ENCODE assay signal across 1 cellular context in the genomic region with DNA sequence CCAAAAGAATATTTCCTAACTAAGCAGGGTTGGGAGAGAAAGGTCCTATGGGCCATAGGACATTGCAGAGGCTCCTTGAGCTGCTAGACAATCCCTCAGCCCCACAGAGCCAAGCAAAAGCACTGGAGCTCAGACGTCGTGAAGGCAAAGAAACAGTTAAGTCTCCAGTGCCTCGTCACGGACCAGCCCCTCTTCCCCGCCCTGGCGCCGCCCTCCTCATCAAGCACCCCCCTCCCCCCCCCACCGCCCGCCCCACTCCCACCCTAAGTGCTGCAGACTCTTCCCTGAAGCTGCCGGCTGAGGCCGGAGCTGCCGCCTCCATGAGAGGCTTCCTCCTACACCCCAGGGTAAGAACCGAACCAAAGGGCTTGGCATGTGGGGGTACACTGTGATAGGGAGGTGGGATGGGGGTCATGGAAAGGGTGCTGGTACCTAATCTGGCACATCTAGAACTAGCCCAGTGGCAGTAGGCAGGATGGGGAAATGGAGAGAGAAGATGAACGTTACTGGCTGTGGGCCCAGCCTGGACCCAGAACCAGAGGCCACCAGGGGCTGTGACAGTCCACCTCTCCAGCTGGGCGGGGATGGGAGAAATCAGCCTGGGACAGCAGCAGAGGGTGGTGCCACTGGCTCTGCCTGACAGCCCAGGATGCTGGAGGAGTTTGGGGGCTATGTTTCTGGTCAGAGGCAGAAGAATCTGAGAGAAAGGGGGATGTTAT.
TF ChIP-seq lines count a peak whose summit lies in the region.

Gene MAP1A (plus strand): TSS at position 255 of the 719 bp plus-strand sequence. CDS start 3,866 bp downstream, outside the sequence.

TF ChIP-seq in SK-N-SH treated with all-trans-retinoic acid at 6 μM for 48 hours, 23 proteins besides CTCF, POLR2A, EP300 and RAD21 (continued from another document):
- TF ChIP-seq, protein P1, sequence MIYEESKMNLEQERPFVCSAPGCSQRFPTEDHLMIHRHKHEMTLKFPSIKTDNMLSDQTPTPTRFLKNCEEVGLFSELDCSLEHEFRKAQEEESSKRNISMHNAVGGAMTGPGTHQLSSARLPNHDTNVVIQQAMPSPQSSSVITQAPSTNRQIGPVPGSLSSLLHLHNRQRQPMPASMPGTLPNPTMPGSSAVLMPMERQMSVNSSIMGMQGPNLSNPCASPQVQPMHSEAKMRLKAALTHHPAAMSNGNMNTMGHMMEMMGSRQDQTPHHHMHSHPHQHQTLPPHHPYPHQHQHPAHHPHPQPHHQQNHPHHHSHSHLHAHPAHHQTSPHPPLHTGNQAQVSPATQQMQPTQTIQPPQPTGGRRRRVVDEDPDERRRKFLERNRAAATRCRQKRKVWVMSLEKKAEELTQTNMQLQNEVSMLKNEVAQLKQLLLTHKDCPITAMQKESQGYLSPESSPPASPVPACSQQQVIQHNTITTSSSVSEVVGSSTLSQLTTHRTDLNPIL (CRISPR knock-in tag; IDR thresholded peaks at IDR 0.05; ENCODE audit: low read depth), result no peak
- TF ChIP-seq CSDC2 (CRISPR knock-in tag; IDR thresholded peaks at IDR 0.05) (no peak), ZFP3 (CRISPR knock-in tag; IDR thresholded peaks at IDR 0.05) (no peak), ISL1 (CRISPR knock-in tag; IDR thresholded peaks at IDR 0.05) (no peak), ESRRG (CRISPR knock-in tag; IDR thresholded peaks at IDR 0.05) (no peak), TCF4 (CRISPR knock-in tag; IDR thresholded peaks at IDR 0.05; ENCODE audit: borderline replicate concordance) (no peak), TOX (CRISPR knock-in tag; IDR thresholded peaks at IDR 0.05; ENCODE audit: borderline replicate concordance) (no peak), CSRNP3 (CRISPR knock-in tag; IDR thresholded peaks at IDR 0.05) (no peak), BACH2 (CRISPR knock-in tag; IDR thresholded peaks at IDR 0.05; ENCODE audit: borderline replicate concordance) (no peak)
